In the genomic region with DNA sequence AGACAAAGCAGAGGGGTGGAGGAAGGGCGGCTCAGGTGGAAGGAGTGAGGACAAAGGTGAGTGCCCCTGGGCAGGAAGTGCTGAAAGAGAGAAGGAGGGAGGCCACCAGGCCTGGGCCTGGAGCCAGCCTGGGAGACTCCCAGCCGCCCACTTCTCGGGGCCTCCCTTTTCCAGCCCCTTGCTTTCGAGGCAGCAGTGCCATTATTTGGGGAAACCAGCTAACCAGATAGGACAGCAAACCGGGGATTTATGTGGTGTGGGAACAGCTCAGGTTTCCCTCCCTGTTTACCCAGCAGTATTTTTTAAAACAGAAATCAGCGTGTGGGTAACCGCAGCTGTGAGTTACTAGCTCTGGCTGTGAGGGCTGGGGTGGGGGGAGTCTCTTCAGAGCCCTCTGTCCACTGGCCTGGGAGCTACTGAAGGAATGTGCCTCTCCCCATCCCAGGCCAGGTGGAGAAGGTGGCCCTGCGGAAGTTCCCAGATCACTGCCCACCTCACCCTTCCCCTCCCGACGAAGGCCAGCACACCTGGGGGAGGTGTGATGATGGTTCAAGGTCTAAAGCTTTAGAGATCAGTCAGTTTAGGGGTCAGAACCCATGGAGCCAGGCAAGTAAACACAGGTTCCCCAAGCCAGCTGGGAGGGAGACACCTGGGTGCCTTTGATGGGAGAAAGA, we compare ENCODE assay signal across 12 cellular contexts. TPM values are rescaled to one million over a fixed set of nuclear protein-coding genes. Genes with fewer than 3 reads are reported as not detected.
A peak's percentile ranks its signal among the peaks of the same experiment; 100 is the strongest.
DNase-seq lines count a peak whose midpoint lies in the region; ATAC-seq and TF ChIP-seq lines count a peak whose summit lies in the region.
"Had no signal": no experiment of that assay in that cellular context is flagged by ENCODE, and none has a peak within 500 bp of the region (broad histone marks: within the 10 kb centered on the region; RNA-seq: fewer than 3 reads in every experiment).

No MANE protein-coding gene starts in this region.

- peak overlapping the region; percentile 70 for H3K18ac ChIP-seq in neuronal stem cell (ENCODE audit: low read length)

- no peaks in the 10 kb centered on the region for H3K9me3 Mint-ChIP-seq in CD4-positive, alpha-beta T cell
- H3K9me3 Mint-ChIP-seq: activated B cell treated with CpG ODN at 0.5 μM for 24 hours had no signal

- DNase-seq in H4 (ENCODE audit: low spot score) = peak; percentile 84
- peak; percentile 36 for DNase-seq in NCI-H2196 (lab: John Stamatoyannopoulos, UW; ENCODE audit: unreplicated experiment)
- peak; percentile 59 for DNase-seq in colonic mucosa
- DNase-seq in neuronal stem cell (ENCODE audit: low spot score) = no peak
- DNase-seq in CD4-positive, alpha-beta T cell = no peak
- DNase-seq: activated B cell treated with CpG ODN at 0.5 μM for 24 hours, activated gamma-delta T cell, NCI-H1048 had no signal

- H3K4me1 ChIP-seq in colonic mucosa = no peaks in the 10 kb centered on the region
- peaks cover 7 to 15% of the 10 kb centered on the region in 2 donors for H3K4me1 ChIP-seq in neuronal stem cell (ENCODE audit: control insufficient read depth in 2 of 2, insufficient read depth in 1 of 2, low read depth in 1 of 2, low read length in 2 of 2)

- no peak overlapping the region for H3K9ac ChIP-seq in colonic mucosa (ENCODE audit: low read depth in 2 of 2, low read length in 2 of 2)
- H3K9ac ChIP-seq in neuronal stem cell (ENCODE audit: low read depth, low read length, poor library complexity) = no peak overlapping the region

- intact Hi-C loops in colonic mucosa (cut with DNase I) = no loop called here
- intact Hi-C loops in CD4-positive, alpha-beta T cell (cut with DNase I, micrococcal nuclease) = no loop called here

- H3K27me3 Mint-ChIP-seq in CD4-positive, alpha-beta T cell = no peaks in the 10 kb centered on the region
- H3K27me3 Mint-ChIP-seq: activated B cell treated with CpG ODN at 0.5 μM for 24 hours had no signal

- no peak overlapping the region for H3K27ac Mint-ChIP-seq in CD4-positive, alpha-beta T cell
- H3K27ac Mint-ChIP-seq: activated B cell treated with CpG ODN at 0.5 μM for 24 hours had no signal

- H4K91ac ChIP-seq in neuronal stem cell (ENCODE audit: low read depth, low read length, poor library complexity) = no peak overlapping the region

- H3K4me3 ChIP-seq in colonic mucosa (no peak overlapping the region), neuronal stem cell (ENCODE audit: low read length in 2 of 2) (no peak overlapping the region)
- H3K4me3 ChIP-seq: thoracic aorta had no signal

- no peak overlapping the region for H3K4me2 ChIP-seq in neuronal stem cell (ENCODE audit: insufficient read depth, low read length, poor library complexity, severe bottlenecking)

- H3K36me3 ChIP-seq in colonic mucosa = no peaks in the 10 kb centered on the region
- H3K36me3 ChIP-seq in neuronal stem cell (replicated peaks in 1 of 2; ENCODE audit: control insufficient read depth in 2 of 2, insufficient read depth in 2 of 2, low read length in 2 of 2) = no peaks in the 10 kb centered on the region
- H3K36me3 ChIP-seq: thoracic aorta had no signal

- TF ChIP-seq CTCF in colonic mucosa (IDR thresholded peaks at IDR 0.05) = no peak
- no peak for TF ChIP-seq CTCF in CD4-positive, alpha-beta T cell (IDR thresholded peaks at IDR 0.05)

- no peaks in the 10 kb centered on the region for H3K79me1 ChIP-seq in neuronal stem cell (ENCODE audit: low read depth, low read length)

- H2AK5ac ChIP-seq in neuronal stem cell (ENCODE audit: low read depth, low read length) = peak overlapping the region; percentile 58

- no peak overlapping the region for H4K8ac ChIP-seq in neuronal stem cell (ENCODE audit: low read depth, low read length)

- H2AFZ ChIP-seq in neuronal stem cell (ENCODE audit: low read length) = peak overlapping the region; percentile 20

- peak overlapping the region; percentile 25 for H3K23ac ChIP-seq in neuronal stem cell (ENCODE audit: low read depth, low read length, poor library complexity)

- CTCF ChIA-PET in CD4-positive, alpha-beta T cell (lab: Charles Lee) = no interaction called here

- no peak for TF ChIP-seq POLR2A in GM18505 (IDR thresholded peaks at IDR 0.05; ENCODE audit: borderline replicate concordance, extremely low read depth, insufficient read depth, insufficient read length)

- peak overlapping the region; percentile 50 for H2BK120ac ChIP-seq in neuronal stem cell (ENCODE audit: low read depth, low read length)

- no peak for ATAC-seq in GM18505 (IDR thresholded peaks at IDR 0.05; ENCODE audit: unreplicated experiment)
- no peak for ATAC-seq in HG02610 (IDR thresholded peaks at IDR 0.05; ENCODE audit: unreplicated experiment)
- no peak for ATAC-seq in CD4-positive, alpha-beta T cell (ENCODE audit: poor library complexity)
- no peak for ATAC-seq in HG03342 (IDR thresholded peaks at IDR 0.05; ENCODE audit: unreplicated experiment)

- no peak overlapping the region for H3K4ac ChIP-seq in neuronal stem cell (ENCODE audit: low read length)

- no peaks in the 10 kb centered on the region for H3K36me3 Mint-ChIP-seq in CD4-positive, alpha-beta T cell (ENCODE audit: low read depth)

- H3K4me3 Mint-ChIP-seq in CD4-positive, alpha-beta T cell = no peak overlapping the region
- H3K4me3 Mint-ChIP-seq: activated B cell treated with CpG ODN at 0.5 μM for 24 hours had no signal

- no peak overlapping the region for H3K27ac ChIP-seq in colonic mucosa
- no peak overlapping the region for H3K27ac ChIP-seq in neuronal stem cell (replicated peaks; ENCODE audit: low read length)
- H3K27ac ChIP-seq in CD4-positive, alpha-beta T cell (ENCODE audit: low read depth, low read length) = no peak overlapping the region
- H3K27ac ChIP-seq: thoracic aorta had no signal

- no CpG with 5 or more reads among the region's 10 CpGs for WGBS in neuronal stem cell (ENCODE audit: extremely low coverage in 2 of 2, insufficient read length in 2 of 2, insufficient replicate concordance in 1 of 2), 2 donors

- no peaks in the 10 kb centered on the region for H3K9me3 ChIP-seq in colonic mucosa
- H3K9me3 ChIP-seq in neuronal stem cell (replicated peaks in 1 of 2; ENCODE audit: control insufficient read depth in 2 of 2, insufficient read depth in 1 of 2, low read depth in 1 of 2, low read length in 2 of 2) = no peaks in the 10 kb centered on the region
- H3K9me3 ChIP-seq in CD4-positive, alpha-beta T cell (ENCODE audit: control insufficient read depth, low read length) = no peaks in the 10 kb centered on the region
- H3K9me3 ChIP-seq: thoracic aorta had no signal

- H2BK15ac ChIP-seq in neuronal stem cell (ENCODE audit: low read length) = peak overlapping the region; percentile 54

- H3K4me1 Mint-ChIP-seq in CD4-positive, alpha-beta T cell (ENCODE audit: low read depth) = peaks cover 4% of the 10 kb centered on the region

- no peak overlapping the region for H2BK12ac ChIP-seq in neuronal stem cell (ENCODE audit: low read length)

- no peaks in the 10 kb centered on the region for H3K27me3 ChIP-seq in colonic mucosa
- peaks cover 0 to 4% (median 0%) of the 10 kb centered on the region in 3 experiments for H3K27me3 ChIP-seq in neuronal stem cell (ENCODE audit: control insufficient read depth in 3 of 3, insufficient read depth in 3 of 3, low read depth in 1 of 3, low read length in 3 of 3)
- H3K27me3 ChIP-seq in CD4-positive, alpha-beta T cell (ENCODE audit: control insufficient read depth, insufficient read depth, low read length) = no peaks in the 10 kb centered on the region

- H2BK5ac ChIP-seq in neuronal stem cell (ENCODE audit: low read length) = no peak overlapping the region

- POLR2A ChIA-PET in CD4-positive, alpha-beta T cell (lab: Charles Lee) = interaction anchor here (1.0 kb wide), 1 partner anchor 92 kb away, joined by 4 read pairs; no protein-coding TSS in a partner anchor

- H3K14ac ChIP-seq in neuronal stem cell (ENCODE audit: low read length) = no peak overlapping the region

RNA-seq across cellular contexts. Expression of a gene that starts 8.4 kb away (rescaled TPM):
- not detected in 2 replicates for total RNA-seq in H4 (2014; rRNA removed; shearing (Covaris generic))
- 1 to 10 TPM in 1 of 2 donors, under 1 TPM in 1; 0.64 to 4.1 TPM for total RNA-seq in colonic mucosa
- polyA plus RNA-seq in neuronal stem cell (2013, experiment 1 of 2) = 0.14 TPM
- 0.08 TPM for polyA plus RNA-seq in neuronal stem cell (2013, experiment 2 of 2)
- under 1 TPM; 0.41 to 0.50 TPM for total RNA-seq in CD4-positive, alpha-beta T cell
- total RNA-seq: activated B cell treated with CpG ODN at 0.5 μM for 24 hours had no signal

Comparison
In these comparisons a context has a peak if more than half of its experiments do, and no peak if none do; other contexts are left out.
1. DNase-seq: peak in H4 (single experiment), NCI-H2196 (single experiment) and colonic mucosa (single experiment); none in neuronal stem cell (single experiment) and CD4-positive, alpha-beta T cell (0 of 10).